In the genomic region with DNA sequence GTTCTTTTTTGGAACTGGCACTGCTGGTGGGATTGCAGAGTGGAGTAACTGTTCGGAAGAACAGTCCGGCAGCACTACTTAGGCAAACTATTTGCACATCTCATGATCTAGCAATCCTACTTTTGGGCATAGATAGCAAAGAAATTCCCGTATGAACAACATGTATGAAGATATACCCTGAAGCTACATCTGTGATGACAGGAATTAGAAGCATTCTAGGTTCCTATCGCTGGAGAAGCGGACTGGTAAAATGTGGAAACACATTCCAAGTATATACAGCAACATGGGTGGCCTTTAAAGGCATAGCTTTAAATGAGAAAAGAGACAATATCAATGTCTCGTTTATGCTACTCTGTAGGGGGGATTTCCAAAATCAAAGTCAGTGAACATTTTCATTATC, we compare ENCODE assay signal across 2 cellular contexts.
TF ChIP-seq lines count a peak whose summit lies in the region.

No MANE protein-coding gene starts in this region.

TF ChIP-seq in GM23338, 12 proteins besides CTCF, POLR2A, EP300 and RAD21 (continues in another document):
- TF ChIP-seq POLR2AphosphoS5 (IDR thresholded peaks at IDR 0.05; ENCODE audit: low read depth) (no peak), NANOG (IDR thresholded peaks at IDR 0.05; ENCODE audit: borderline replicate concordance) (no peak), ZNF114 (CRISPR knock-in tag; IDR thresholded peaks at IDR 0.05) (no peak), JUNB (IDR thresholded peaks at IDR 0.05; ENCODE audit: unreplicated experiment) (no peak), ZNF331 (CRISPR knock-in tag; IDR thresholded peaks at IDR 0.05; ENCODE audit: low read depth) (no peak), EZH2 (IDR thresholded peaks at IDR 0.05; ENCODE audit: low read depth, unreplicated experiment) (no peak), EZH2phosphoT487 (IDR thresholded peaks at IDR 0.05; ENCODE audit: unreplicated experiment) (no peak), STAT1 (IDR thresholded peaks at IDR 0.05; ENCODE audit: unreplicated experiment) (no peak)
- TF ChIP-seq, protein P1, sequence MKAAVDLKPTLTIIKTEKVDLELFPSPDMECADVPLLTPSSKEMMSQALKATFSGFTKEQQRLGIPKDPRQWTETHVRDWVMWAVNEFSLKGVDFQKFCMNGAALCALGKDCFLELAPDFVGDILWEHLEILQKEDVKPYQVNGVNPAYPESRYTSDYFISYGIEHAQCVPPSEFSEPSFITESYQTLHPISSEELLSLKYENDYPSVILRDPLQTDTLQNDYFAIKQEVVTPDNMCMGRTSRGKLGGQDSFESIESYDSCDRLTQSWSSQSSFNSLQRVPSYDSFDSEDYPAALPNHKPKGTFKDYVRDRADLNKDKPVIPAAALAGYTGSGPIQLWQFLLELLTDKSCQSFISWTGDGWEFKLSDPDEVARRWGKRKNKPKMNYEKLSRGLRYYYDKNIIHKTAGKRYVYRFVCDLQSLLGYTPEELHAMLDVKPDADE (IDR thresholded peaks at IDR 0.05), result no peak
- TF ChIP-seq, protein P2, sequence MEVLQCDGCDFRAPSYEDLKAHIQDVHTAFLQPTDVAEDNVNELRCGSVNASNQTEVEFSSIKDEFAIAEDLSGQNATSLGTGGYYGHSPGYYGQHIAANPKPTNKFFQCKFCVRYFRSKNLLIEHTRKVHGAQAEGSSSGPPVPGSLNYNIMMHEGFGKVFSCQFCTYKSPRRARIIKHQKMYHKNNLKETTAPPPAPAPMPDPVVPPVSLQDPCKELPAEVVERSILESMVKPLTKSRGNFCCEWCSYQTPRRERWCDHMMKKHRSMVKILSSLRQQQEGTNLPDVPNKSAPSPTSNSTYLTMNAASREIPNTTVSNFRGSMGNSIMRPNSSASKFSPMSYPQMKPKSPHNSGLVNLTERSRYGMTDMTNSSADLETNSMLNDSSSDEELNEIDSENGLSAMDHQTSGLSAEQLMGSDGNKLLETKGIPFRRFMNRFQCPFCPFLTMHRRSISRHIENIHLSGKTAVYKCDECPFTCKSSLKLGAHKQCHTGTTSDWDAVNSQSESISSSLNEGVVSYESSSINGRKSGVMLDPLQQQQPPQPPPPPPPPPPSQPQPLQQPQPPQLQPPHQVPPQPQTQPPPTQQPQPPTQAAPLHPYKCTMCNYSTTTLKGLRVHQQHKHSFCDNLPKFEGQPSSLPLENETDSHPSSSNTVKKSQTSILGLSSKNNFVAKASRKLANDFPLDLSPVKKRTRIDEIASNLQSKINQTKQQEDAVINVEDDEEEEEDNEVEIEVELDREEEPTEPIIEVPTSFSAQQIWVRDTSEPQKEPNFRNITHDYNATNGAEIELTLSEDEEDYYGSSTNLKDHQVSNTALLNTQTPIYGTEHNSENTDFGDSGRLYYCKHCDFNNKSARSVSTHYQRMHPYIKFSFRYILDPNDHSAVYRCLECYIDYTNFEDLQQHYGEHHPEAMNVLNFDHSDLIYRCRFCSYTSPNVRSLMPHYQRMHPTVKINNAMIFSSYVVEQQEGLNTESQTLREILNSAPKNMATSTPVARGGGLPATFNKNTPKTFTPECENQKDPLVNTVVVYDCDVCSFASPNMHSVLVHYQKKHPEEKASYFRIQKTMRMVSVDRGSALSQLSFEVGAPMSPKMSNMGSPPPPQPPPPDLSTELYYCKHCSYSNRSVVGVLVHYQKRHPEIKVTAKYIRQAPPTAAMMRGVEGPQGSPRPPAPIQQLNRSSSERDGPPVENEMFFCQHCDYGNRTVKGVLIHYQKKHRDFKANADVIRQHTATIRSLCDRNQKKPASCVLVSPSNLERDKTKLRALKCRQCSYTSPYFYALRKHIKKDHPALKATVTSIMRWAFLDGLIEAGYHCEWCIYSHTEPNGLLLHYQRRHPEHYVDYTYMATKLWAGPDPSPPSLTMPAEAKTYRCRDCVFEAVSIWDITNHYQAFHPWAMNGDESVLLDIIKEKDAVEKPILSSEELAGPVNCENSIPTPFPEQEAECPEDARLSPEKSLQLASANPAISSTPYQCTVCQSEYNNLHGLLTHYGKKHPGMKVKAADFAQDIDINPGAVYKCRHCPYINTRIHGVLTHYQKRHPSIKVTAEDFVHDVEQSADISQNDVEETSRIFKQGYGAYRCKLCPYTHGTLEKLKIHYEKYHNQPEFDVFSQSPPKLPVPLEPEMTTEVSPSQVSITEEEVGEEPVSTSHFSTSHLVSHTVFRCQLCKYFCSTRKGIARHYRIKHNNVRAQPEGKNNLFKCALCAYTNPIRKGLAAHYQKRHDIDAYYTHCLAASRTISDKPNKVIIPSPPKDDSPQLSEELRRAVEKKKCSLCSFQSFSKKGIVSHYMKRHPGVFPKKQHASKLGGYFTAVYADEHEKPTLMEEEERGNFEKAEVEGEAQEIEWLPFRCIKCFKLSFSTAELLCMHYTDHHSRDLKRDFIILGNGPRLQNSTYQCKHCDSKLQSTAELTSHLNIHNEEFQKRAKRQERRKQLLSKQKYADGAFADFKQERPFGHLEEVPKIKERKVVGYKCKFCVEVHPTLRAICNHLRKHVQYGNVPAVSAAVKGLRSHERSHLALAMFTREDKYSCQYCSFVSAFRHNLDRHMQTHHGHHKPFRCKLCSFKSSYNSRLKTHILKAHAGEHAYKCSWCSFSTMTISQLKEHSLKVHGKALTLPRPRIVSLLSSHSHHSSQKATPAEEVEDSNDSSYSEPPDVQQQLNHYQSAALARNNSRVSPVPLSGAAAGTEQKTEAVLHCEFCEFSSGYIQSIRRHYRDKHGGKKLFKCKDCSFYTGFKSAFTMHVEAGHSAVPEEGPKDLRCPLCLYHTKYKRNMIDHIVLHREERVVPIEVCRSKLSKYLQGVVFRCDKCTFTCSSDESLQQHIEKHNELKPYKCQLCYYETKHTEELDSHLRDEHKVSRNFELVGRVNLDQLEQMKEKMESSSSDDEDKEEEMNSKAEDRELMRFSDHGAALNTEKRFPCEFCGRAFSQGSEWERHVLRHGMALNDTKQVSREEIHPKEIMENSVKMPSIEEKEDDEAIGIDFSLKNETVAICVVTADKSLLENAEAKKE (CRISPR knock-in tag; IDR thresholded peaks at IDR 0.05), result no peak

TF ChIP-seq in K562, 482 proteins besides CTCF, POLR2A, EP300 and RAD21:
- TF ChIP-seq ZNF644 (tag; IDR thresholded peaks at IDR 0.05; ENCODE audit: low read depth), result no peak
- TF ChIP-seq ZNF3 (CRISPR knock-in tag; IDR thresholded peaks at IDR 0.05), result no peak
- TF ChIP-seq GABPA (tag; conservative IDR thresholded peaks at IDR 0.05; ENCODE audit: low read depth), result no peak
- no peak for TF ChIP-seq CAMTA2 (CRISPR knock-in tag; conservative IDR thresholded peaks at IDR 0.05)
- no peak for TF ChIP-seq CCNT2 (IDR thresholded peaks at IDR 0.05; ENCODE audit: borderline replicate concordance, extremely low read depth, insufficient read length, low read depth, low read length)
- no peak for TF ChIP-seq ZNF140 (CRISPR knock-in tag; IDR thresholded peaks at IDR 0.05)
- TF ChIP-seq, protein P3, sequence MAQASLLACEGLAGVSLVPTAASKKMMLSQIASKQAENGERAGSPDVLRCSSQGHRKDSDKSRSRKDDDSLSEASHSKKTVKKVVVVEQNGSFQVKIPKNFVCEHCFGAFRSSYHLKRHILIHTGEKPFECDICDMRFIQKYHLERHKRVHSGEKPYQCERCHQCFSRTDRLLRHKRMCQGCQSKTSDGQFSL (CRISPR knock-in tag; IDR thresholded peaks at IDR 0.05), result no peak
- TF ChIP-seq, protein P3 (tag; IDR thresholded peaks at IDR 0.05), result no peak
- no peak for TF ChIP-seq WHSC1 (IDR thresholded peaks at IDR 0.05; ENCODE audit: low read length)
- TF ChIP-seq KLF6 (CRISPR knock-in tag; IDR thresholded peaks at IDR 0.05; ENCODE audit: borderline replicate concordance), result no peak
- TF ChIP-seq ZNF76 (CRISPR knock-in tag; IDR thresholded peaks at IDR 0.05; ENCODE audit: borderline replicate concordance), result no peak
- no peak for TF ChIP-seq CBX1 (IDR thresholded peaks at IDR 0.05; ENCODE audit: low read depth)
- no peak for TF ChIP-seq ZNF282 (CRISPR knock-in tag; IDR thresholded peaks at IDR 0.05)
